In genomic region chr2:127829845-127830246, GRCh38 we compare ENCODE assay signal across 8 cellular contexts. TPM values are rescaled to one million over a fixed set of nuclear protein-coding genes. Genes with fewer than 3 reads are reported as not detected.
DNase-seq lines count a peak whose midpoint lies in the region; ATAC-seq and TF ChIP-seq lines count a peak whose summit lies in the region.

No MANE protein-coding gene starts in this region.

- H3K4me1 Mint-ChIP-seq in natural killer cell treated with Interleukin-12 subunit alpha and Interleukin-12 subunit beta and Interleukin-15 and Interleukin-18, amount 100 ng/mL, for 72 hours (ENCODE audit: low read depth in 2 of 2): peaks cover 20 to 21% of the 10 kb centered on the region in 2 donors

- ATAC-seq in GM21786 (IDR thresholded peaks at IDR 0.05; ENCODE audit: unreplicated experiment): peak; percentile 99
- ATAC-seq in natural killer cell treated with Interleukin-12 subunit alpha and Interleukin-12 subunit beta and Interleukin-15 and Interleukin-18, amount 100 ng/mL, for 72 hours: peak; percentile 95 to 97

- H3K4me3 Mint-ChIP-seq in natural killer cell treated with Interleukin-12 subunit alpha and Interleukin-12 subunit beta and Interleukin-15 and Interleukin-18, amount 100 ng/mL, for 72 hours: peak overlapping the region; percentile 62

- no peaks in the 10 kb centered on the region for H3K36me3 Mint-ChIP-seq in natural killer cell treated with Interleukin-12 subunit alpha and Interleukin-12 subunit beta and Interleukin-15 and Interleukin-18, amount 100 ng/mL, for 72 hours

- no peaks in the 10 kb centered on the region for H3K27me3 Mint-ChIP-seq in natural killer cell treated with Interleukin-12 subunit alpha and Interleukin-12 subunit beta and Interleukin-15 and Interleukin-18, amount 100 ng/mL, for 72 hours

- H3K9me3 Mint-ChIP-seq in natural killer cell treated with Interleukin-12 subunit alpha and Interleukin-12 subunit beta and Interleukin-15 and Interleukin-18, amount 100 ng/mL, for 72 hours: no peaks in the 10 kb centered on the region

- DNase-seq in GM10248 (ENCODE audit: extremely low spot score) (peak; percentile 86), NAMALWA (ENCODE audit: low spot score) (peak; percentile 97), activated T-cell treated with anti-CD3 and anti-CD28 coated beads for 1 hour (ENCODE audit: low read depth) (peak; percentile 19), AML-193 (lab: John Stamatoyannopoulos, UW) (no peak), 8988T (no peak), HUDEP-2 (lab: John Stamatoyannopoulos, UW; ENCODE audit: unreplicated experiment in 76 of 76) (no peak)
- DNase-seq in natural killer cell treated with Interleukin-12 subunit alpha and Interleukin-12 subunit beta and Interleukin-15 and Interleukin-18, amount 100 ng/mL, for 72 hours (ENCODE audit: low spot score): peak; percentile 64

- no peak for TF ChIP-seq CTCF in GM10248 (IDR thresholded peaks at IDR 0.05; ENCODE audit: control extremely low read depth, extremely low read depth, low read depth, missing control alignments)

- peak overlapping the region; percentile 46 to 63 for H3K27ac Mint-ChIP-seq in natural killer cell treated with Interleukin-12 subunit alpha and Interleukin-12 subunit beta and Interleukin-15 and Interleukin-18, amount 100 ng/mL, for 72 hours

- POLR2A ChIA-PET in GM10248 (lab: Yijun Ruan, JAX): no interaction called here

- CTCF ChIA-PET in GM10248 (lab: Yijun Ruan, JAX): interaction anchor here (1.1 to 2.6 kb wide), 5 partner anchors 9 to 28 kb away, joined by 3 to 6 read pairs (median 5); partner anchors contain the start of gene POLR2D

RNA-seq across cellular contexts. Expression of gene WDR33, which starts 18.9 kb away (rescaled TPM):
- total RNA-seq in natural killer cell treated with Interleukin-12 subunit alpha and Interleukin-12 subunit beta and Interleukin-15 and Interleukin-18, amount 100 ng/mL, for 72 hours: 10 to 100 TPM; 70.6 to 85.3 TPM

RNA-seq across cellular contexts. Expression of gene POLR2D, which starts 28.1 kb away (rescaled TPM):
- total RNA-seq in natural killer cell treated with Interleukin-12 subunit alpha and Interleukin-12 subunit beta and Interleukin-15 and Interleukin-18, amount 100 ng/mL, for 72 hours: 10 to 100 TPM; 54.7 to 71.9 TPM

RNA-seq across cellular contexts. Expression of gene AMMECR1L, which starts 55.9 kb away (rescaled TPM):
- 10 to 100 TPM; 20.6 to 24.9 TPM for total RNA-seq in natural killer cell treated with Interleukin-12 subunit alpha and Interleukin-12 subunit beta and Interleukin-15 and Interleukin-18, amount 100 ng/mL, for 72 hours

Comparison
In these comparisons a context has a peak if more than half of its experiments do, and no peak if none do; other contexts are left out.
1. DNase-seq: peak in GM10248 (single experiment), NAMALWA (single experiment), activated T-cell treated with anti-CD3 and anti-CD28 coated beads for 1 hour (single experiment) and natural killer cell treated with Interleukin-12 subunit alpha and Interleukin-12 subunit beta and Interleukin-15 and Interleukin-18, amount 100 ng/mL, for 72 hours (single experiment); none in AML-193 (0 of 2), 8988T (single experiment) and HUDEP-2 (0 of 76).